ENCODE assay signal across 8 cellular contexts in the genomic region with DNA sequence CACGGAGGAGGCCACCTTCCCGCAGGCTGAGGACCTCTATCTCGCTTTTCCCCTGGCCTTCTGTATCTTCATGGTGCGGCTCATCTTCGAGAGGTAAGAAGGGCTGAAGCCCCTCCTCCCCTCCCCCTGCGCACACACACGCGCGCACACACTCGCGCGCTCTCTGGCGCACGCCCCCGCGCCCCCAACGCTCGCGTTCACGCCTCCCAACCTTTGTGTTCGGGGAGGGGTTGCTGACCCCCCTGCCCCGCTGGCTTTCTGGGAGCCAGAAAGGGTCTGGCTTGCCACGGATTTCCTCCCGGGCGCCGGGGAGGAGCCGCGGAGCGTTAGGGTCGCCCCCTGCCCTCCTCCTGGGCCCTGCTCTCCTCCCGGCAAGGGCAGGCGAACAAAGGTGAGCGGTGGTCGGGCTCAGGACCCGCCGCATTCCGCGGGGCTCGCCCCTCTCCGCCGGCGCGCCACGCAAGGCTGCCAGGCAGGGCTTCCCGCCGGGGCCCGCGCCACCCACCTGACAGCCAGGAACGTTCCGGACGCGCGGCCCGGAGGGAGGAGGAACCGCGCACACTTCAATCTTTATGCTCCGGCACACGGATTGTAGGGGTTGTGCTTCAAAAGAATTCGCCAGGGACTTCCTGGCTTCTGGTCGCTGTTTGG. TPM values are rescaled to one million over a fixed set of nuclear protein-coding genes. Genes with fewer than 3 reads are reported as not detected.
DNase-seq lines count a peak whose midpoint lies in the region; ATAC-seq, FAIRE-seq and TF ChIP-seq lines count a peak whose summit lies in the region.

No MANE protein-coding gene starts in this region.

- intact Hi-C loops in pancreas (cut with DNase I), result no loop called here
- intact Hi-C loops in OCI-LY7 (cut with micrococcal nuclease; ENCODE audit: unreplicated experiment), result no loop called here

- H3K27ac ChIP-seq in cardiac muscle cell (peak overlapping the region; percentile 89), pancreas (peak overlapping the region; percentile 39 to 88 (median 71)), OCI-LY7 (ENCODE audit: low read depth, low read length, poor library complexity, severe bottlenecking) (no peak overlapping the region)

- POLR2A ChIA-PET in OCI-LY7 (lab: Charles Lee), result no interaction called here

- WGBS in pancreas, 2 donors, result 0% methylated on average over 54 to 60 of the region's 60 CpGs

- BruUV-seq in OCI-LY7 (replicated peaks; lab: Mats Ljungman, UMichigan), result no TSS peak

- no peaks in the 10 kb centered on the region for H3K9me3 Mint-ChIP-seq in activated naive CD4-positive, alpha-beta T cell treated with anti-CD3 and anti-CD28 coated beads, Interleukin-2, amount 10 ng/mL, durations not matched to agents 7 days and 5 days

- H3K27me3 Mint-ChIP-seq in activated naive CD4-positive, alpha-beta T cell treated with anti-CD3 and anti-CD28 coated beads, Interleukin-2, amount 10 ng/mL, durations not matched to agents 7 days and 5 days, result no peaks in the 10 kb centered on the region

- H3K36me3 ChIP-seq in cardiac muscle cell (no peaks in the 10 kb centered on the region), pancreas (no peaks in the 10 kb centered on the region), OCI-LY7 (ENCODE audit: insufficient read depth, low read length) (no peaks in the 10 kb centered on the region)

- no peak for TF ChIP-seq CTCF in cardiac muscle cell (IDR thresholded peaks at IDR 0.05; ENCODE audit: low read depth, low read length)
- TF ChIP-seq CTCF in pancreas (IDR thresholded peaks at IDR 0.05), result no peak
- no peak for TF ChIP-seq CTCF in OCI-LY7 (conservative IDR thresholded peaks at IDR 0.05; ENCODE audit: low read length)

- H3K9me3 ChIP-seq in cardiac muscle cell (ENCODE audit: low read depth) (no peaks in the 10 kb centered on the region), pancreas (no peaks in the 10 kb centered on the region), OCI-LY7 (ENCODE audit: low read length) (no peaks in the 10 kb centered on the region)

- no peak overlapping the region for H2AFZ ChIP-seq in OCI-LY7 (ENCODE audit: low read length)

- H3K27ac Mint-ChIP-seq in activated naive CD4-positive, alpha-beta T cell treated with anti-CD3 and anti-CD28 coated beads, Interleukin-2, amount 10 ng/mL, durations not matched to agents 7 days and 5 days, result peak overlapping the region; percentile 73

- H3K4me2 ChIP-seq in OCI-LY7 (ENCODE audit: low read length), result no peak overlapping the region

- H3K4me3 ChIP-seq in cardiac muscle cell, result peak overlapping the region; percentile 82
- H3K4me3 ChIP-seq in pancreas, result peak overlapping the region; percentile 58 to 96 (median 90)
- H3K4me3 ChIP-seq in OCI-LY7 (ENCODE audit: low read depth, low read length, poor library complexity, severe bottlenecking), result no peak overlapping the region

- peaks cover 11% of the 10 kb centered on the region for H3K36me3 Mint-ChIP-seq in activated naive CD4-positive, alpha-beta T cell treated with anti-CD3 and anti-CD28 coated beads, Interleukin-2, amount 10 ng/mL, durations not matched to agents 7 days and 5 days

- ATAC-seq in GM18499 (IDR thresholded peaks at IDR 0.05; ENCODE audit: insufficient read depth, unreplicated experiment) (peak; percentile 2), HG02973 (IDR thresholded peaks at IDR 0.05; ENCODE audit: unreplicated experiment) (peak; percentile 22), pancreas (peak; percentile 58 to 76 (median 68))

- H3K27me3 ChIP-seq in cardiac muscle cell (no peaks in the 10 kb centered on the region), pancreas (no peaks in the 10 kb centered on the region)

- DNase-seq in AG08395 (ENCODE audit: low spot score) (peak; percentile 30), NCI-H345 treated with DMSO at 0.1 percent for 48 hours (lab: John Stamatoyannopoulos, UW; ENCODE audit: unreplicated experiment) (peak; percentile 14), cardiac muscle cell (ENCODE audit: low read depth in 1 of 2, low spot score in 1 of 2) (peak; percentile 39 to 75), pancreas (peak; percentile 22 to 79 (median 42)), OCI-LY7 (ENCODE audit: low spot score) (no peak)
- DNase-seq in activated naive CD4-positive, alpha-beta T cell treated with anti-CD3 and anti-CD28 coated beads, Interleukin-2, amount 10 ng/mL, durations not matched to agents 7 days and 5 days, result peak; percentile 58

- peaks cover 36% of the 10 kb centered on the region for H3K4me1 Mint-ChIP-seq in activated naive CD4-positive, alpha-beta T cell treated with anti-CD3 and anti-CD28 coated beads, Interleukin-2, amount 10 ng/mL, durations not matched to agents 7 days and 5 days

- H3K4me1 ChIP-seq in cardiac muscle cell (ENCODE audit: low read depth), result peaks cover 19% of the 10 kb centered on the region
- H3K4me1 ChIP-seq in pancreas, result peaks cover 0 to 6% (median 0%) of the 10 kb centered on the region in 3 donors
- H3K4me1 ChIP-seq in OCI-LY7 (ENCODE audit: insufficient read depth, low read length, poor library complexity, severe bottlenecking), result no peaks in the 10 kb centered on the region

- no peak for FAIRE-seq in pancreas (lab: Jason Lieb, UNC)

- no peaks in the 10 kb centered on the region for H3K79me2 ChIP-seq in OCI-LY7 (ENCODE audit: insufficient read depth, low read depth, low read length)

- no peak overlapping the region for H3K4me3 Mint-ChIP-seq in activated naive CD4-positive, alpha-beta T cell treated with anti-CD3 and anti-CD28 coated beads, Interleukin-2, amount 10 ng/mL, durations not matched to agents 7 days and 5 days

- H3K9me2 ChIP-seq in OCI-LY7 (ENCODE audit: insufficient read depth, low read length), result no peaks in the 10 kb centered on the region

- CTCF ChIA-PET in activated naive CD4-positive, alpha-beta T cell treated with anti-CD3 and anti-CD28 coated beads, Interleukin-2, amount 10 ng/mL, durations not matched to agents 7 days and 5 days (lab: Charles Lee), result no interaction called here
- CTCF ChIA-PET in OCI-LY7 (lab: Charles Lee; ENCODE audit: unreplicated experiment), result no interaction called here

- no peaks in the 10 kb centered on the region for H4K20me1 ChIP-seq in OCI-LY7 (ENCODE audit: insufficient read depth, low read length)

RNA-seq across cellular contexts. Expression of gene CERS6, which starts 0.6 kb away (rescaled TPM):
- total RNA-seq in cardiac muscle cell, result 23.4 and 26.6 TPM in 2 replicates
- polyA plus RNA-seq in cardiac muscle cell, result 17.1 and 19.2 TPM in 2 replicates
- total RNA-seq in pancreas, result 10 to 100 TPM in 2 of 6 donors, 1 to 10 TPM in 4; 4.6 to 18.0 (median 7.6) TPM
- polyA plus RNA-seq in pancreas, result 10 to 100 TPM in 1 of 2 donors, 1 to 10 TPM in 1; 3.2 to 11.6 TPM
- total RNA-seq in OCI-LY7 (2014; rRNA removed; shearing (Covaris generic)), result not detected in 2 replicates
- 0.04 TPM in 1 of 2 replicates, not detected in the other for total RNA-seq in OCI-LY7 (2022)

Comparison
In these comparisons a context has a peak if more than half of its experiments do, and no peak if none do; other contexts are left out.
1. ATAC-seq: peak in every context shown above with its lines; median percentile 68 in pancreas; 22 in HG02973; 2 in GM18499.
2. RNA of gene CERS6, which starts 0.6 kb away (total RNA-seq): 23.4 to 26.6 TPM in cardiac muscle cell and 4.6 to 18.0 TPM in pancreas; 0.04 TPM in OCI-LY7; every median in the first group is over 4 times any median in the second.